In the genomic region with DNA sequence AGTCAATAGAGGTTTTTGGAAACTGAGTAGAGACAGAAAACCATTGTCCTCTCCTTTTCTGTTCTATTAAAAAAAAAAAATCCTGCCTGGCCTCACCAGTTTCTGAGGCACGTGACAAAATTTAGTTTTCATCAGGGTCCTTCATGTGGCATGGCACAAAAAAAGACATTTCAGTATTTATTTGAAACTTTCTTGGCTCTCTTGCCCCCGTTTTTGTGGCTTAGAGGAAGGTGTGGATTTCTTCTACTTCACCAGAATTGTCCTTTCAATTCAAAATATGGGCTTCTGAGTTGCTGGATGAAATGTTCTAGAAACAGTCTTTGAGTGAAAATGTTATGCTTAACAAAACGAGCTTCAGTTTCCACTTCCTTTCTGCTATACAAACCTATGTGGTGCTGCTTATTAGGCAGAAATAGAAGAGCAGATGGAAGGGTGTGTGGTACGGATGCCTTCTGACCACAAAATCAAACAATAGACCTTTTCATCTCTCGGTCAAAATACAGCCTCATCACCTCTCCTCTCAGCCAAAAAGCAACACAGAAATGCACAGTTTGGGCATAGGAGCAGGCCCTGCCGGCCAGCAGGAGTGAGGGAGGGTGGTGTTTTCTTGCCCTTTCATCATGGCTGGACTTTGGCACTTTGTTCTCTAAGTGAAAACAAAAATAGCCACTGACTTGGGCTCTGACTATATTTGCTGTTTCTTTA, we compare ENCODE assay signal across 8 cellular contexts.
DNase-seq lines count a peak whose midpoint lies in the region; ATAC-seq, FAIRE-seq and TF ChIP-seq lines count a peak whose summit lies in the region.

No MANE protein-coding gene starts in this region.

- in situ Hi-C loops in GM12878 (cut with MboI), result no loop called here

- H3K4me3 ChIP-seq in GM12878, result no peak overlapping the region

- no peak overlapping the region for H2AFZ ChIP-seq in GM12878 (ENCODE audit: control insufficient read depth, low read depth, low read length)

- peaks cover 63% of the 10 kb centered on the region for H3K4me1 Mint-ChIP-seq in stimulated activated naive CD8-positive, alpha-beta T cell treated with anti-CD3 and anti-CD28 coated beads, Interleukin-15, amount 100 ng/mL, for 72 hours

- peak; percentile 98 for FAIRE-seq in GM12878 (lab: Jason Lieb, UNC)

- H3K4me1 ChIP-seq in GM12878 (ENCODE audit: control insufficient read depth, insufficient read depth, low read length), result peaks cover 37% of the 10 kb centered on the region

- TF ChIP-seq POLR2A in GM12878 (IDR thresholded peaks at IDR 0.05; ENCODE audit: low read depth, low read length), result no peak

- H3K4me3 Mint-ChIP-seq in stimulated activated naive CD8-positive, alpha-beta T cell treated with anti-CD3 and anti-CD28 coated beads, Interleukin-15, amount 100 ng/mL, for 72 hours, result peak overlapping the region; percentile 63 to 71

- no TSS peak for BruUV-seq in GM12878 (replicated peaks; lab: Mats Ljungman, UMichigan)

- H3K9ac ChIP-seq in GM12878 (ENCODE audit: control insufficient read depth, insufficient read depth, low read length), result no peak overlapping the region; the same call in 1 of the 2 replicates

- peak overlapping the region; percentile 68 for H3K27ac ChIP-seq in GM12878 (ENCODE audit: control insufficient read depth, insufficient read depth)

- DNase-seq in NCI-H510A treated with DMSO at 0.1 percent for 48 hours (lab: John Stamatoyannopoulos, UW) (peak; percentile 45), NCI-H510A (lab: John Stamatoyannopoulos, UW) (no peak), GM12878 (ENCODE audit: low read depth, low spot score) (peak; percentile 81)
- DNase-seq in stimulated activated naive CD8-positive, alpha-beta T cell treated with anti-CD3 and anti-CD28 coated beads, Interleukin-15, amount 100 ng/mL, for 72 hours, result no peak
- DNase-seq in activated T-cell treated with anti-CD3 and anti-CD28 coated beads, Interleukin-2, amount 50 U/mL, for 48 hours, result no peak

- peak overlapping the region; percentile 21 for H3K4me2 ChIP-seq in GM12878 (ENCODE audit: control insufficient read depth, insufficient read depth)

- H3K27me3 ChIP-seq in GM12878 (replicated peaks in 1 of 2; ENCODE audit: control insufficient read depth in 2 of 2, insufficient read depth in 2 of 2, low read length in 1 of 2), result no peaks in the 10 kb centered on the region

- SMC1A ChIA-PET in GM12878 (lab: Charles Lee; ENCODE audit: uncharacterized antibody, unreplicated experiment), result interaction anchor here (0.6 to 5.8 kb wide), 13 partner anchors 8 to 296 kb away, joined by 3 to 48 read pairs (median 8); no protein-coding TSS in a partner anchor

- TF ChIP-seq RAD21 in GM12878 (IDR thresholded peaks at IDR 0.05; ENCODE audit: insufficient read depth, low read depth, low read length), result no peak

- peaks cover 46% of the 10 kb centered on the region for H3K27me3 Mint-ChIP-seq in stimulated activated naive CD8-positive, alpha-beta T cell treated with anti-CD3 and anti-CD28 coated beads, Interleukin-15, amount 100 ng/mL, for 72 hours

- RAD21 ChIA-PET in GM12878 (lab: Charles Lee; ENCODE audit: unreplicated experiment), result interaction anchor here (1.0 to 2.0 kb wide), 20 partner anchors 8 to 296 kb away, joined by 3 to 25 read pairs (median 4); a partner anchor contains a TSS

- no peaks in the 10 kb centered on the region for H3K9me3 Mint-ChIP-seq in stimulated activated naive CD8-positive, alpha-beta T cell treated with anti-CD3 and anti-CD28 coated beads, Interleukin-15, amount 100 ng/mL, for 72 hours

- TF ChIP-seq CTCF in GM12878 (IDR thresholded peaks at IDR 0.05 in 2 of 3, conservative IDR thresholded peaks at IDR 0.05 in 1 of 3; ENCODE audit: control insufficient read depth in 2 of 3, extremely low read depth in 1 of 3, insufficient read depth in 1 of 3, low read depth in 3 of 3, low read length in 3 of 3), result no peak

- no peaks in the 10 kb centered on the region for H4K20me1 ChIP-seq in GM12878 (ENCODE audit: control insufficient read depth, insufficient read depth)

- no peaks in the 10 kb centered on the region; a peak in 1 of 4 replicates for H3K36me3 ChIP-seq in GM12878 (ENCODE audit: control insufficient read depth in 2 of 2, insufficient read depth in 2 of 2, low read length in 1 of 2)

- H3K79me2 ChIP-seq in GM12878 (ENCODE audit: control insufficient read depth, insufficient read depth, low read length), result no peaks in the 10 kb centered on the region

- peak overlapping the region in 1 of 2 donors; percentile 70 for H3K27ac Mint-ChIP-seq in stimulated activated naive CD8-positive, alpha-beta T cell treated with anti-CD3 and anti-CD28 coated beads, Interleukin-15, amount 100 ng/mL, for 72 hours

- TF ChIP-seq EP300 in GM12878 (IDR thresholded peaks at IDR 0.05; ENCODE audit: borderline replicate concordance in 1 of 2, control insufficient read depth in 1 of 2, low read depth in 2 of 2, low read length in 2 of 2), result peak; percentile 37 to 57; a peak in 2 of 4 replicates

- WGBS in GM12878 (ENCODE audit: insufficient coverage, insufficient replicate concordance, low lambda C conversion rate, missing lambda C conversion rate), result 2% methylated on average over 6 of the region's 6 CpGs

- H3K9me3 ChIP-seq in GM12878 (replicated peaks; ENCODE audit: control insufficient read depth, insufficient read depth, low read length), result no peaks in the 10 kb centered on the region

- CTCF ChIA-PET in GM12878 (lab: Yijun Ruan, JAX), result interaction anchor here (1.1 to 2.3 kb wide), 12 partner anchors 9 to 328 kb away, joined by 3 to 11 read pairs (median 4); no protein-coding TSS in a partner anchor

- ATAC-seq in HG03095 (IDR thresholded peaks at IDR 0.05; ENCODE audit: unreplicated experiment) (peak; percentile 40), GM12878 (peak; percentile 65), HG02610 (IDR thresholded peaks at IDR 0.05; ENCODE audit: unreplicated experiment) (no peak), HG03025 (IDR thresholded peaks at IDR 0.05; ENCODE audit: low FRiP score, unreplicated experiment) (no peak)
- ATAC-seq in stimulated activated naive CD8-positive, alpha-beta T cell treated with anti-CD3 and anti-CD28 coated beads, Interleukin-15, amount 100 ng/mL, for 72 hours, result no peak

- POLR2A ChIA-PET in GM12878 (lab: Charles Lee), result interaction anchor here (1.1 to 1.9 kb wide), 5 partner anchors 9 to 85 kb away, joined by 3 to 8 read pairs (median 5); no protein-coding TSS in a partner anchor

- intact Hi-C loops in GM12878 (cut with micrococcal nuclease; ENCODE audit: unreplicated experiment), result loop anchor here (1.0 to 10.0 kb wide), 3 partner anchors 36 to 117 kb away; a partner anchor contains a TSS

TF ChIP-seq in GM12878, 131 proteins besides CTCF, POLR2A, EP300 and RAD21 (continues in another document):
- TF ChIP-seq NR2C1 (IDR thresholded peaks at IDR 0.05), result no peak
- TF ChIP-seq NFIC (IDR thresholded peaks at IDR 0.05; ENCODE audit: low read depth, low read length), result peak; percentile 64; the same call in 1 of the 2 replicates
- no peak for TF ChIP-seq FOS (IDR thresholded peaks at IDR 0.05; ENCODE audit: borderline replicate concordance, extremely low read depth, insufficient read length)
- TF ChIP-seq ZNF274 (IDR thresholded peaks at IDR 0.05; ENCODE audit: insufficient read depth, insufficient read length), result no peak
- TF ChIP-seq, protein P1, sequence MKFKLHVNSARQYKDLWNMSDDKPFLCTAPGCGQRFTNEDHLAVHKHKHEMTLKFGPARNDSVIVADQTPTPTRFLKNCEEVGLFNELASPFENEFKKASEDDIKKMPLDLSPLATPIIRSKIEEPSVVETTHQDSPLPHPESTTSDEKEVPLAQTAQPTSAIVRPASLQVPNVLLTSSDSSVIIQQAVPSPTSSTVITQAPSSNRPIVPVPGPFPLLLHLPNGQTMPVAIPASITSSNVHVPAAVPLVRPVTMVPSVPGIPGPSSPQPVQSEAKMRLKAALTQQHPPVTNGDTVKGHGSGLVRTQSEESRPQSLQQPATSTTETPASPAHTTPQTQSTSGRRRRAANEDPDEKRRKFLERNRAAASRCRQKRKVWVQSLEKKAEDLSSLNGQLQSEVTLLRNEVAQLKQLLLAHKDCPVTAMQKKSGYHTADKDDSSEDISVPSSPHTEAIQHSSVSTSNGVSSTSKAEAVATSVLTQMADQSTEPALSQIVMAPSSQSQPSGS (IDR thresholded peaks at IDR 0.05; ENCODE audit: low read length), result no peak
- no peak for TF ChIP-seq CBFB (IDR thresholded peaks at IDR 0.05; ENCODE audit: low read depth)
- TF ChIP-seq NR2C2 (IDR thresholded peaks at IDR 0.05; ENCODE audit: borderline replicate concordance, control insufficient read depth, insufficient read length, low read depth), result no peak
- no peak for TF ChIP-seq POLR2AphosphoS5 (IDR thresholded peaks at IDR 0.05; ENCODE audit: low read length)
- TF ChIP-seq SRF (IDR thresholded peaks at IDR 0.05; ENCODE audit: low read depth in 2 of 2, low read length in 2 of 2), result no peak
- TF ChIP-seq, protein P2, sequence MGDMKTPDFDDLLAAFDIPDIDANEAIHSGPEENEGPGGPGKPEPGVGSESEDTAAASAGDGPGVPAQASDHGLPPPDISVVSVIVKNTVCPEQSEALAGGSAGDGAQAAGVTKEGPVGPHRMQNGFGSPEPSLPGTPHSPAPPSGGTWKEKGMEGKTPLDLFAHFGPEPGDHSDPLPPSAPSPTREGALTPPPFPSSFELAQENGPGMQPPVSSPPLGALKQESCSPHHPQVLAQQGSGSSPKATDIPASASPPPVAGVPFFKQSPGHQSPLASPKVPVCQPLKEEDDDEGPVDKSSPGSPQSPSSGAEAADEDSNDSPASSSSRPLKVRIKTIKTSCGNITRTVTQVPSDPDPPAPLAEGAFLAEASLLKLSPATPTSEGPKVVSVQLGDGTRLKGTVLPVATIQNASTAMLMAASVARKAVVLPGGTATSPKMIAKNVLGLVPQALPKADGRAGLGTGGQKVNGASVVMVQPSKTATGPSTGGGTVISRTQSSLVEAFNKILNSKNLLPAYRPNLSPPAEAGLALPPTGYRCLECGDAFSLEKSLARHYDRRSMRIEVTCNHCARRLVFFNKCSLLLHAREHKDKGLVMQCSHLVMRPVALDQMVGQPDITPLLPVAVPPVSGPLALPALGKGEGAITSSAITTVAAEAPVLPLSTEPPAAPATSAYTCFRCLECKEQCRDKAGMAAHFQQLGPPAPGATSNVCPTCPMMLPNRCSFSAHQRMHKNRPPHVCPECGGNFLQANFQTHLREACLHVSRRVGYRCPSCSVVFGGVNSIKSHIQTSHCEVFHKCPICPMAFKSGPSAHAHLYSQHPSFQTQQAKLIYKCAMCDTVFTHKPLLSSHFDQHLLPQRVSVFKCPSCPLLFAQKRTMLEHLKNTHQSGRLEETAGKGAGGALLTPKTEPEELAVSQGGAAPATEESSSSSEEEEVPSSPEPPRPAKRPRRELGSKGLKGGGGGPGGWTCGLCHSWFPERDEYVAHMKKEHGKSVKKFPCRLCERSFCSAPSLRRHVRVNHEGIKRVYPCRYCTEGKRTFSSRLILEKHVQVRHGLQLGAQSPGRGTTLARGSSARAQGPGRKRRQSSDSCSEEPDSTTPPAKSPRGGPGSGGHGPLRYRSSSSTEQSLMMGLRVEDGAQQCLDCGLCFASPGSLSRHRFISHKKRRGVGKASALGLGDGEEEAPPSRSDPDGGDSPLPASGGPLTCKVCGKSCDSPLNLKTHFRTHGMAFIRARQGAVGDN (IDR thresholded peaks at IDR 0.05), result peak; percentile 50; the same call in 1 of the 2 replicates
- TF ChIP-seq IKZF2 (IDR thresholded peaks at IDR 0.05), result peak; percentile 37 to 46; a peak in 2 of 4 replicates

Comparison
In these comparisons a context has a peak if more than half of its experiments do, and no peak if none do; other contexts are left out.
1. DNase-seq: peak in NCI-H510A treated with DMSO at 0.1 percent for 48 hours (single experiment) and GM12878 (single experiment); none in NCI-H510A (single experiment), stimulated activated naive CD8-positive, alpha-beta T cell treated with anti-CD3 and anti-CD28 coated beads, Interleukin-15, amount 100 ng/mL, for 72 hours (0 of 2) and activated T-cell treated with anti-CD3 and anti-CD28 coated beads, Interleukin-2, amount 50 U/mL, for 48 hours (0 of 2).
2. ATAC-seq: peak in HG03095 (single experiment) and GM12878 (single experiment); none in stimulated activated naive CD8-positive, alpha-beta T cell treated with anti-CD3 and anti-CD28 coated beads, Interleukin-15, amount 100 ng/mL, for 72 hours (single experiment), HG02610 (single experiment) and HG03025 (single experiment).